In genomic region chr15:45364271-45364670, GRCh38 we compare ENCODE assay signal across 31 cellular contexts.
"Had no signal": no experiment of that assay in that cellular context is flagged by ENCODE, and none has a peak within 500 bp of the region (broad histone marks: within the 10 kb centered on the region; RNA-seq: fewer than 3 reads in every experiment).

No MANE protein-coding gene starts in this region.

- H3K9me3 ChIP-seq: ovary, psoas muscle, right lobe of liver, spleen, suprapubic skin, testis, transverse colon, upper lobe of right lung, uterus had no signal

- H3K4me3 Mint-ChIP-seq: naive thymus-derived CD4-positive, alpha-beta T cell; natural killer cell; nephron; neural progenitor cell; stimulated activated memory B cell treated with anti-CD40 and anti-IgM and Interleukin-4, amounts not matched to agents 10 μg/mL and 1 μg/mL and 100 μg/mL, for 72 hours; stimulated activated naive CD8-positive, alpha-beta T cell treated with anti-CD3 and anti-CD28 coated beads, Interleukin-15, amount 100 ng/mL, for 72 hours; type B pancreatic cell had no signal

- H3K27ac ChIP-seq: neural progenitor cell, ovary, parathyroid adenoma, psoas muscle, right lobe of liver, skin epidermis, spleen, suprapubic skin, testis, transverse colon, upper lobe of right lung, uterus had no signal

- DNase-seq: naive thymus-derived CD4-positive, alpha-beta T cell; natural killer cell; occipital lobe; ovary; posterior cingulate gyrus; psoas muscle; right cardiac atrium; right lobe of liver; spleen; stimulated activated CD4-positive, alpha-beta T cell treated with anti-CD3 and anti-CD28 coated beads, Interleukin-12 subunit alpha, Interleukin-12 subunit beta, amount 100 ng/mL, for 4 hours; stimulated activated CD4-positive, alpha-beta T cell treated with anti-CD3 and anti-CD28 coated beads, Interleukin-1b, Interleukin-23, amount 100 ng/mL, for 48 hours; stimulated activated CD4-positive, alpha-beta T cell treated with anti-CD3 and anti-CD28 coated beads, Interleukin-4, amount 100 ng/mL, for 1 hour; stimulated activated CD4-positive, alpha-beta T cell treated with anti-CD3 and anti-CD28 coated beads, Interleukin-4, amount 100 ng/mL, for 4 hours; stimulated activated CD8-positive, alpha-beta memory T cell treated with anti-CD3 and anti-CD28 coated beads, Interleukin-4, amount 100 ng/mL, for 48 hours; stimulated activated naive CD4-positive, alpha-beta T cell; stimulated activated naive CD8-positive, alpha-beta T cell treated with anti-CD3 and anti-CD28 coated beads, Interleukin-15, amount 100 ng/mL, for 72 hours; stimulated activated naive CD8-positive, alpha-beta T cell treated with anti-CD3 and anti-CD28 coated beads, Interleukin-15, Interleukin-2, amounts not matched to agents 100 U/mL and 50 U/mL, for 24 hours; substantia nigra; testis; transverse colon; upper lobe of right lung; uterus had no signal

- H3K27ac Mint-ChIP-seq: naive thymus-derived CD4-positive, alpha-beta T cell; natural killer cell; nephron; neural progenitor cell; progenitor cell of endocrine pancreas; stimulated activated memory B cell treated with anti-CD40 and anti-IgM and Interleukin-4, amounts not matched to agents 10 μg/mL and 1 μg/mL and 100 μg/mL, for 72 hours; stimulated activated naive CD8-positive, alpha-beta T cell treated with anti-CD3 and anti-CD28 coated beads, Interleukin-15, amount 100 ng/mL, for 72 hours; type B pancreatic cell had no signal

- H3K4me1 ChIP-seq: neural progenitor cell, parathyroid adenoma, psoas muscle, spleen, suprapubic skin, testis, upper lobe of right lung, uterus had no signal

- H3K27me3 Mint-ChIP-seq: progenitor cell of endocrine pancreas; stimulated activated memory B cell treated with anti-CD40 and anti-IgM and Interleukin-4, amounts not matched to agents 10 μg/mL and 1 μg/mL and 100 μg/mL, for 72 hours; stimulated activated naive CD8-positive, alpha-beta T cell treated with anti-CD3 and anti-CD28 coated beads, Interleukin-15, amount 100 ng/mL, for 72 hours had no signal

- H3K36me3 ChIP-seq: neural progenitor cell, ovary, uterus had no signal

- H3K9me3 Mint-ChIP-seq: naive thymus-derived CD4-positive, alpha-beta T cell; natural killer cell; nephron; neural progenitor cell; stimulated activated memory B cell treated with anti-CD40 and anti-IgM and Interleukin-4, amounts not matched to agents 10 μg/mL and 1 μg/mL and 100 μg/mL, for 72 hours; stimulated activated naive CD8-positive, alpha-beta T cell treated with anti-CD3 and anti-CD28 coated beads, Interleukin-15, amount 100 ng/mL, for 72 hours; type B pancreatic cell had no signal

- H3K36me3 Mint-ChIP-seq: naive thymus-derived CD4-positive, alpha-beta T cell; natural killer cell; type B pancreatic cell had no signal

- H3K27me3 ChIP-seq: neural progenitor cell, ovary, right lobe of liver, spleen, suprapubic skin, testis, transverse colon, upper lobe of right lung, uterus had no signal

- H3K4me3 ChIP-seq: neural progenitor cell, ovary, psoas muscle, right lobe of liver, skin epidermis, smooth muscle cell, spleen, suprapubic skin, testis, transverse colon, upper lobe of right lung, uterus had no signal

- H3K4me1 Mint-ChIP-seq: naive thymus-derived CD4-positive, alpha-beta T cell; natural killer cell; nephron; neural progenitor cell; stimulated activated memory B cell treated with anti-CD40 and anti-IgM and Interleukin-4, amounts not matched to agents 10 μg/mL and 1 μg/mL and 100 μg/mL, for 72 hours; stimulated activated naive CD8-positive, alpha-beta T cell treated with anti-CD3 and anti-CD28 coated beads, Interleukin-15, amount 100 ng/mL, for 72 hours had no signal

- ATAC-seq: naive thymus-derived CD4-positive, alpha-beta T cell; natural killer cell; psoas muscle; right cardiac atrium; right lobe of liver; stimulated activated memory B cell treated with anti-CD40 and anti-IgM and Interleukin-4, amounts not matched to agents 10 μg/mL and 1 μg/mL and 100 μg/mL, for 72 hours; stimulated activated naive CD8-positive, alpha-beta T cell treated with anti-CD3 and anti-CD28 coated beads, Interleukin-15, amount 100 ng/mL, for 72 hours; stimulated activated naive CD8-positive, alpha-beta T cell treated with anti-CD3 and anti-CD28 coated beads, Interleukin-15, Interleukin-2, amounts not matched to agents 100 U/mL and 50 U/mL, for 24 hours; upper lobe of right lung had no signal
